Comparison of ENCODE assay signal across 15 cellular contexts in genomic region chr11:78467370-78467769, GRCh38. TPM values are rescaled to one million over a fixed set of nuclear protein-coding genes. Genes with fewer than 3 reads are reported as not detected.
DNase-seq lines count a peak whose midpoint lies in the region; ATAC-seq and TF ChIP-seq lines count a peak whose summit lies in the region.
"Had no signal": no experiment of that assay in that cellular context is flagged by ENCODE, and none has a peak within 500 bp of the region (broad histone marks: within the 10 kb centered on the region; RNA-seq: fewer than 3 reads in every experiment).

No MANE protein-coding gene starts in this region.

- no peak for DNase-seq in activated naive CD4-positive, alpha-beta T cell treated with anti-CD3 and anti-CD28 coated beads, Interleukin-2, amount 10 ng/mL, durations not matched to agents 7 days and 5 days
- DNase-seq in activated naive CD4-positive, alpha-beta T cell treated with Interleukin-2 at 50 U/mL for 16 hours = no peak
- DNase-seq in endothelial cell (ENCODE audit: low spot score) (no peak), HT-29 (ENCODE audit: low spot score) (no peak), NCI-H1694 treated with DMSO at 0.1 percent for 48 hours (lab: John Stamatoyannopoulos, UW) (no peak), NCI-H2029 treated with DMSO at 0.1 percent for 48 hours (lab: John Stamatoyannopoulos, UW) (no peak)
- no peak for DNase-seq in stimulated activated naive B cell treated with anti-CD40 and anti-IgM and Interleukin-4, amounts not matched to agents 10 μg/mL and 1 μg/mL and 100 μg/mL, for 72 hours
- DNase-seq: 8988T, Caco-2, HCEC 1CT, HFFc6 had no signal

- no peak overlapping the region for H3K4me3 ChIP-seq in HEK293 (ENCODE audit: low read depth, low read length)
- H3K4me3 ChIP-seq: BLaER1 treated with 17β-estradiol and CSF1 and Interleukin-3, amounts not matched to agents 10 nM and 100 nM; GM23338 had no signal

- CTCF ChIA-PET in activated naive CD4-positive, alpha-beta T cell treated with anti-CD3 and anti-CD28 coated beads, Interleukin-2, amount 10 ng/mL, durations not matched to agents 7 days and 5 days (lab: Charles Lee) = no interaction called here
- CTCF ChIA-PET in HEK293 (lab: Yijun Ruan, JAX) = no interaction called here

- no peak overlapping the region for H3K4me3 Mint-ChIP-seq in activated naive CD4-positive, alpha-beta T cell treated with anti-CD3 and anti-CD28 coated beads, Interleukin-2, amount 10 ng/mL, durations not matched to agents 7 days and 5 days
- H3K4me3 Mint-ChIP-seq in endothelial cell (ENCODE audit: unreplicated experiment) = no peak overlapping the region
- H3K4me3 Mint-ChIP-seq in stimulated activated naive B cell treated with anti-CD40 and anti-IgM and Interleukin-4, amounts not matched to agents 10 μg/mL and 1 μg/mL and 100 μg/mL, for 72 hours = no peak overlapping the region
- H3K4me3 Mint-ChIP-seq: B cell, GM23338, HFFc6 had no signal

- H3K4me1 Mint-ChIP-seq in activated naive CD4-positive, alpha-beta T cell treated with anti-CD3 and anti-CD28 coated beads, Interleukin-2, amount 10 ng/mL, durations not matched to agents 7 days and 5 days = peaks cover 35% of the 10 kb centered on the region
- H3K4me1 Mint-ChIP-seq in endothelial cell (ENCODE audit: unreplicated experiment) = peaks cover 17% of the 10 kb centered on the region
- H3K4me1 Mint-ChIP-seq in stimulated activated naive B cell treated with anti-CD40 and anti-IgM and Interleukin-4, amounts not matched to agents 10 μg/mL and 1 μg/mL and 100 μg/mL, for 72 hours = peaks cover 18 to 36% of the 10 kb centered on the region in 2 donors

- H3K36me3 ChIP-seq in HEK293 (ENCODE audit: control insufficient read depth in 2 of 2, insufficient read depth in 1 of 2, low read length in 2 of 2) = peaks cover 0 to 30% of the 10 kb centered on the region in 2 experiments; a peak in 2 of 3 replicates

- H3K27me3 Mint-ChIP-seq in activated naive CD4-positive, alpha-beta T cell treated with anti-CD3 and anti-CD28 coated beads, Interleukin-2, amount 10 ng/mL, durations not matched to agents 7 days and 5 days = no peaks in the 10 kb centered on the region
- peaks cover 11% of the 10 kb centered on the region for H3K27me3 Mint-ChIP-seq in endothelial cell (ENCODE audit: unreplicated experiment)
- no peaks in the 10 kb centered on the region for H3K27me3 Mint-ChIP-seq in stimulated activated naive B cell treated with anti-CD40 and anti-IgM and Interleukin-4, amounts not matched to agents 10 μg/mL and 1 μg/mL and 100 μg/mL, for 72 hours
- H3K27me3 Mint-ChIP-seq: B cell had no signal

- TF ChIP-seq CTCF in HEK293 (tag by site-specific recombination; IDR thresholded peaks at IDR 0.05) = no peak
- no peak for TF ChIP-seq CTCF in endothelial cell (IDR thresholded peaks at IDR 0.05; ENCODE audit: unreplicated experiment)

- H3K27ac Mint-ChIP-seq in activated naive CD4-positive, alpha-beta T cell treated with anti-CD3 and anti-CD28 coated beads, Interleukin-2, amount 10 ng/mL, durations not matched to agents 7 days and 5 days = peak overlapping the region; percentile 68
- H3K27ac Mint-ChIP-seq in endothelial cell (ENCODE audit: unreplicated experiment) = peak overlapping the region; percentile 67
- H3K27ac Mint-ChIP-seq in stimulated activated naive B cell treated with anti-CD40 and anti-IgM and Interleukin-4, amounts not matched to agents 10 μg/mL and 1 μg/mL and 100 μg/mL, for 72 hours = peak overlapping the region; percentile 69
- H3K27ac Mint-ChIP-seq: GM23338, HFFc6 had no signal

- POLR2A ChIA-PET in HEK293 (lab: Yijun Ruan, JAX) = no interaction called here

- H3K4me1 ChIP-seq in HEK293 (ENCODE audit: control insufficient read depth, insufficient read depth, low read length) = no peaks in the 10 kb centered on the region
- H3K4me1 ChIP-seq: Caco-2 had no signal

- peaks cover 2% of the 10 kb centered on the region for H3K9me3 Mint-ChIP-seq in activated naive CD4-positive, alpha-beta T cell treated with anti-CD3 and anti-CD28 coated beads, Interleukin-2, amount 10 ng/mL, durations not matched to agents 7 days and 5 days
- no peaks in the 10 kb centered on the region for H3K9me3 Mint-ChIP-seq in endothelial cell (ENCODE audit: unreplicated experiment)
- H3K9me3 Mint-ChIP-seq in stimulated activated naive B cell treated with anti-CD40 and anti-IgM and Interleukin-4, amounts not matched to agents 10 μg/mL and 1 μg/mL and 100 μg/mL, for 72 hours = no peaks in the 10 kb centered on the region
- H3K9me3 Mint-ChIP-seq: HFFc6 had no signal

- no peak overlapping the region for H3K27ac ChIP-seq in HEK293 (ENCODE audit: extremely low read depth, low read depth, low read length)
- H3K27ac ChIP-seq: BLaER1 treated with 17β-estradiol and CSF1 and Interleukin-3, amounts not matched to agents 10 nM and 100 nM had no signal

- no peak for ATAC-seq in stimulated activated naive B cell treated with anti-CD40 and anti-IgM and Interleukin-4, amounts not matched to agents 10 μg/mL and 1 μg/mL and 100 μg/mL, for 72 hours (replicated peaks)
- ATAC-seq: GM23338 had no signal

- H3K36me3 Mint-ChIP-seq in activated naive CD4-positive, alpha-beta T cell treated with anti-CD3 and anti-CD28 coated beads, Interleukin-2, amount 10 ng/mL, durations not matched to agents 7 days and 5 days = peaks cover 26% of the 10 kb centered on the region
- peaks cover 21% of the 10 kb centered on the region for H3K36me3 Mint-ChIP-seq in endothelial cell (ENCODE audit: low read depth, unreplicated experiment)
- peaks cover 26 to 31% of the 10 kb centered on the region in 2 donors for H3K36me3 Mint-ChIP-seq in stimulated activated naive B cell treated with anti-CD40 and anti-IgM and Interleukin-4, amounts not matched to agents 10 μg/mL and 1 μg/mL and 100 μg/mL, for 72 hours

- H3K9me3 ChIP-seq in HEK293 (ENCODE audit: control insufficient read depth, insufficient read depth, low read depth, low read length) = no peaks in the 10 kb centered on the region
- H3K9me3 ChIP-seq: Caco-2 had no signal

TF ChIP-seq in HEK293, 187 proteins besides CTCF, POLR2A, EP300 and RAD21 (continues in another document):
- TF ChIP-seq ZBTB20 (tag by site-specific recombination; IDR thresholded peaks at IDR 0.05) = no peak
- TF ChIP-seq ZNF350 (tag by site-specific recombination; IDR thresholded peaks at IDR 0.05) = no peak
- TF ChIP-seq ZNF518A (tag by site-specific recombination; conservative IDR thresholded peaks at IDR 0.05; ENCODE audit: low read depth) = peak; percentile 73
- TF ChIP-seq ZNF580 (tag by site-specific recombination; IDR thresholded peaks at IDR 0.05) = no peak
- no peak for TF ChIP-seq ZSCAN5A (tag by site-specific recombination; IDR thresholded peaks at IDR 0.05)
- TF ChIP-seq ZNF140 (tag by site-specific recombination; IDR thresholded peaks at IDR 0.05) = peak; percentile 23; the same call in 1 of the 2 replicates
- TF ChIP-seq KLF16 (tag by site-specific recombination; IDR thresholded peaks at IDR 0.05) = no peak
- TF ChIP-seq GLI4 (tag by site-specific recombination; IDR thresholded peaks at IDR 0.05) = no peak
- 0 out of 2 replicates have a peak, but pooled peaks have one; percentile 25 for TF ChIP-seq ZNF664 (tag by site-specific recombination; IDR thresholded peaks at IDR 0.05)

RNA-seq across cellular contexts. Expression of gene GAB2, which starts 49.8 kb away (rescaled TPM):
- total RNA-seq in endothelial cell (ENCODE audit: unreplicated experiment) = 81.0 TPM
- total RNA-seq in HT-29 (2014; rRNA removed; shearing (Covaris generic)) = 1.8 and 3.6 TPM in 2 replicates

Comparison
In these comparisons a context has a peak if more than half of its experiments do, and no peak if none do; other contexts are left out.
1. RNA of gene GAB2, which starts 49.8 kb away (total RNA-seq): 81.0 TPM in endothelial cell (single experiment); 1.8 to 3.6 TPM in HT-29; every median in the first group is over 10 times any median in the second.
2. Peak in every context shown above with its lines, with median percentiles within 50 percentile points of each other: H3K27ac Mint-ChIP-seq.